ENCODE assay signal across 16 cellular contexts in the genomic region with DNA sequence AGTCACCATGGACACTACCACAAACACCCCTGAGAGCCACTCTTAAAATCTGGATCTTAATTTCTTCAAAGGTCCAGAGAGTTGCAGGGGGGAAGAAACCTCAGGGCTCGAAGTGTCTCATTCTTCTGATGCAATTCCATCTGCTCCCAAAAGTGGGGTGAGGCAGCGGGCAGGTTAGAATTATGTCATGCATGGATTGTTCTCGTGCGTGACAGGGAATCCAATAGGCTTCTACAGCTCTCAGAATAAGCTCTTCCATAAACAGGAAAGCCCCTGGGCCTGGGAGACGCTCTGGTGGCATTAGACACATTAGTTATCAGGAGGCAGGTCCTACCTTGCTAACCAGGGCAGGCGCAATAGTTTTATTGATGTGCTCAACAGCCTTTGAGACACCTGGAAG. TPM values are rescaled to one million over a fixed set of nuclear protein-coding genes. Genes with fewer than 3 reads are reported as not detected.
A peak's percentile ranks its signal among the peaks of the same experiment; 100 is the strongest.
DNase-seq lines count a peak whose midpoint lies in the region; ATAC-seq and TF ChIP-seq lines count a peak whose summit lies in the region.
"Had no signal": no experiment of that assay in that cellular context is flagged by ENCODE, and none has a peak within 500 bp of the region (broad histone marks: within the 10 kb centered on the region; RNA-seq: fewer than 3 reads in every experiment).

No MANE protein-coding gene starts in this region.

- H3K36me3 Mint-ChIP-seq in activated CD4-positive, alpha-beta T cell treated with anti-CD3 and anti-CD28 coated beads, Interleukin-2, amount 10 ng/mL, durations not matched to agents 24 days and 14 days (ENCODE audit: low read depth) = peaks cover 93% of the 10 kb centered on the region
- H3K36me3 Mint-ChIP-seq in brain = peaks cover 93% of the 10 kb centered on the region

- H3K4me1 ChIP-seq in Panc1 (ENCODE audit: control insufficient read depth, insufficient read depth, low read length) (peaks cover 78% of the 10 kb centered on the region), osteoblast (ENCODE audit: insufficient read depth, low read length) (peaks cover 63% of the 10 kb centered on the region)

- H3K27me3 ChIP-seq in Panc1 (ENCODE audit: control insufficient read depth, insufficient read depth, low read length) = no peaks in the 10 kb centered on the region
- no peaks in the 10 kb centered on the region for H3K27me3 ChIP-seq in osteoblast (ENCODE audit: insufficient read depth, low read length)

- POLR2A ChIA-PET in Panc1 (lab: Charles Lee) = interaction anchor here (0.6 kb wide), 1 partner anchor 203 kb away, joined by 5 read pairs; no protein-coding TSS in a partner anchor

- intact Hi-C loops in activated CD4-positive, alpha-beta T cell treated with anti-CD3 and anti-CD28 coated beads, Interleukin-2, amount 10 ng/mL, durations not matched to agents 24 days and 14 days (cut with micrococcal nuclease) = loop anchor here (5.0 kb wide), 1 partner anchor 117 kb away; no protein-coding TSS in a partner anchor
- intact Hi-C loops in Panc1 (cut with micrococcal nuclease; ENCODE audit: unreplicated experiment) = no loop called here

- H3K4me3 ChIP-seq in Panc1 (ENCODE audit: low read depth in 2 of 2, low read length in 2 of 2) = no peak overlapping the region
- H3K4me3 ChIP-seq in osteoblast (ENCODE audit: insufficient read depth, low read length) = no peak overlapping the region
- H3K4me3 ChIP-seq: coronary artery, PC-9 had no signal

- no peaks in the 10 kb centered on the region for H3K9me3 ChIP-seq in Panc1 (ENCODE audit: control insufficient read depth, insufficient read depth, low read depth, low read length)
- no peaks in the 10 kb centered on the region for H3K9me3 ChIP-seq in osteoblast (ENCODE audit: low read depth, low read length)

- H3K4me1 Mint-ChIP-seq in activated CD4-positive, alpha-beta T cell treated with anti-CD3 and anti-CD28 coated beads, Interleukin-2, amount 10 ng/mL, durations not matched to agents 24 days and 14 days = peaks cover 70% of the 10 kb centered on the region
- peaks cover 91% of the 10 kb centered on the region for H3K4me1 Mint-ChIP-seq in brain

- TF ChIP-seq CTCF in Panc1 (IDR thresholded peaks at IDR 0.05) = no peak
- TF ChIP-seq CTCF in brain (conservative IDR thresholded peaks at IDR 0.05) = no peak
- TF ChIP-seq CTCF in osteoblast (IDR thresholded peaks at IDR 0.05; ENCODE audit: extremely low read depth, low read depth, low read length) = no peak

- H3K79me2 ChIP-seq in osteoblast (ENCODE audit: insufficient read depth, low read length) = peaks cover 75% of the 10 kb centered on the region
- H3K79me2 ChIP-seq: parathyroid adenoma had no signal

- H3K27ac Mint-ChIP-seq in activated CD4-positive, alpha-beta T cell treated with anti-CD3 and anti-CD28 coated beads, Interleukin-2, amount 10 ng/mL, durations not matched to agents 24 days and 14 days = peak overlapping the region; percentile 86
- H3K27ac Mint-ChIP-seq in brain = peak overlapping the region in 3 of 5 experiments; percentile 82 to 99 (median 97)

- H3K36me3 ChIP-seq in Panc1 (ENCODE audit: control insufficient read depth, insufficient read depth, low read length) = peaks cover 68% of the 10 kb centered on the region
- peaks cover 96% of the 10 kb centered on the region for H3K36me3 ChIP-seq in osteoblast (ENCODE audit: insufficient read depth, low read length)

- no peak overlapping the region for H3K4me2 ChIP-seq in osteoblast (ENCODE audit: insufficient read depth, low read length)

- H3K27ac ChIP-seq in Panc1 (ENCODE audit: low read length) (peak overlapping the region; percentile 100), osteoblast (ENCODE audit: low read depth, low read length) (peak overlapping the region; percentile 62)
- H3K27ac ChIP-seq: coronary artery, parathyroid adenoma had no signal

- H3K27me3 Mint-ChIP-seq in activated CD4-positive, alpha-beta T cell treated with anti-CD3 and anti-CD28 coated beads, Interleukin-2, amount 10 ng/mL, durations not matched to agents 24 days and 14 days = no peaks in the 10 kb centered on the region
- H3K27me3 Mint-ChIP-seq in brain = peaks cover 3% of the 10 kb centered on the region
- H3K27me3 Mint-ChIP-seq: IgD-negative memory B cell had no signal

- in situ Hi-C loops in Panc1 (cut with HindIII; ENCODE audit: low pct_unique_long_range_greater_than_20kb, low sequenced_read_pairs) = no loop called here

- ATAC-seq in Panc1 (no peak), HG02885 (IDR thresholded peaks at IDR 0.05; ENCODE audit: poor library complexity, unreplicated experiment) (no peak)

- no peak for DNase-seq in activated CD4-positive, alpha-beta T cell treated with anti-CD3 and anti-CD28 coated beads, Interleukin-2, amount 10 ng/mL, durations not matched to agents 24 days and 14 days
- no peak for DNase-seq in activated CD4-positive, alpha-beta T cell treated with anti-CD3 and anti-CD28 coated beads, Interleukin-2, amount 50 U/mL, for 48 hours
- DNase-seq in Panc1 (ENCODE audit: low read depth, low spot score) (no peak), osteoblast (ENCODE audit: insufficient read length, low spot score, missing footprints) (no peak), dedifferentiated amniotic fluid mesenchymal stem cell (ENCODE audit: extremely low spot score) (no peak)
- no peak for DNase-seq in stimulated activated CD4-positive, alpha-beta T cell treated with anti-CD3 and anti-CD28 coated beads, Interleukin-12 subunit alpha, Interleukin-12 subunit beta, amount 100 ng/mL, for 4 hours
- DNase-seq: amniotic stem cell, mammary epithelial cell, NCI-H1417, NCI-H524 treated with DMSO at 0.1 percent for 48 hours, PC-9 had no signal

- peak overlapping the region; percentile 92 for H3K4me3 Mint-ChIP-seq in activated CD4-positive, alpha-beta T cell treated with anti-CD3 and anti-CD28 coated beads, Interleukin-2, amount 10 ng/mL, durations not matched to agents 24 days and 14 days
- peak overlapping the region in 4 of 5 experiments; percentile 64 to 97 (median 88) for H3K4me3 Mint-ChIP-seq in brain

- no peaks in the 10 kb centered on the region for H3K9me3 Mint-ChIP-seq in activated CD4-positive, alpha-beta T cell treated with anti-CD3 and anti-CD28 coated beads, Interleukin-2, amount 10 ng/mL, durations not matched to agents 24 days and 14 days
- H3K9me3 Mint-ChIP-seq in brain = peaks cover 0 to 5% (median 0%) of the 10 kb centered on the region in 5 experiments
- H3K9me3 Mint-ChIP-seq: IgD-negative memory B cell had no signal

- no peak overlapping the region for H2AFZ ChIP-seq in osteoblast (ENCODE audit: low read length)
- H2AFZ ChIP-seq: parathyroid adenoma, PC-9 had no signal

- H4K20me1 ChIP-seq in osteoblast (ENCODE audit: insufficient read depth, low read length) = peaks cover 72% of the 10 kb centered on the region

- CTCF ChIA-PET in Panc1 (lab: Charles Lee) = interaction anchor here (0.6 kb wide), 1 partner anchor 156 kb away, joined by 3 read pairs; the partner anchor contains the start of gene SLC2A7

- no TSS peak for BruUV-seq in Panc1 (replicated peaks; lab: Mats Ljungman, UMichigan)

RNA-seq across cellular contexts. Expression of gene ENO1, which starts 8.4 kb away (rescaled TPM):
- total RNA-seq in activated CD4-positive, alpha-beta T cell treated with anti-CD3 and anti-CD28 coated beads, Interleukin-2, amount 10 ng/mL, durations not matched to agents 24 days and 14 days = 3,899 and 3,999 TPM in 2 replicates
- total RNA-seq in Panc1 (2021; ENCODE audit: unreplicated experiment) (2,480 TPM), osteoblast (1,079 and 1,591 TPM in 2 replicates)
- polyA plus RNA-seq in Panc1 (2012; ENCODE audit: insufficient read length) = 3,248 TPM
- polyA plus RNA-seq in brain (ENCODE audit: insufficient read depth, low read depth, low replicate concordance) = 1,172 TPM

RNA-seq across cellular contexts. Expression of gene RERE, which starts 52.7 kb away (rescaled TPM):
- total RNA-seq in activated CD4-positive, alpha-beta T cell treated with anti-CD3 and anti-CD28 coated beads, Interleukin-2, amount 10 ng/mL, durations not matched to agents 24 days and 14 days = 69.3 and 85.6 TPM in 2 replicates
- total RNA-seq in Panc1 (2021; ENCODE audit: unreplicated experiment) (217 TPM), osteoblast (53.0 and 55.0 TPM in 2 replicates)
- 196 TPM for polyA plus RNA-seq in Panc1 (2012; ENCODE audit: insufficient read length)
- polyA plus RNA-seq in brain (ENCODE audit: insufficient read depth, low read depth, low replicate concordance) = 103 TPM
